ENCODE assay signal across 10 cellular contexts in the genomic region with DNA sequence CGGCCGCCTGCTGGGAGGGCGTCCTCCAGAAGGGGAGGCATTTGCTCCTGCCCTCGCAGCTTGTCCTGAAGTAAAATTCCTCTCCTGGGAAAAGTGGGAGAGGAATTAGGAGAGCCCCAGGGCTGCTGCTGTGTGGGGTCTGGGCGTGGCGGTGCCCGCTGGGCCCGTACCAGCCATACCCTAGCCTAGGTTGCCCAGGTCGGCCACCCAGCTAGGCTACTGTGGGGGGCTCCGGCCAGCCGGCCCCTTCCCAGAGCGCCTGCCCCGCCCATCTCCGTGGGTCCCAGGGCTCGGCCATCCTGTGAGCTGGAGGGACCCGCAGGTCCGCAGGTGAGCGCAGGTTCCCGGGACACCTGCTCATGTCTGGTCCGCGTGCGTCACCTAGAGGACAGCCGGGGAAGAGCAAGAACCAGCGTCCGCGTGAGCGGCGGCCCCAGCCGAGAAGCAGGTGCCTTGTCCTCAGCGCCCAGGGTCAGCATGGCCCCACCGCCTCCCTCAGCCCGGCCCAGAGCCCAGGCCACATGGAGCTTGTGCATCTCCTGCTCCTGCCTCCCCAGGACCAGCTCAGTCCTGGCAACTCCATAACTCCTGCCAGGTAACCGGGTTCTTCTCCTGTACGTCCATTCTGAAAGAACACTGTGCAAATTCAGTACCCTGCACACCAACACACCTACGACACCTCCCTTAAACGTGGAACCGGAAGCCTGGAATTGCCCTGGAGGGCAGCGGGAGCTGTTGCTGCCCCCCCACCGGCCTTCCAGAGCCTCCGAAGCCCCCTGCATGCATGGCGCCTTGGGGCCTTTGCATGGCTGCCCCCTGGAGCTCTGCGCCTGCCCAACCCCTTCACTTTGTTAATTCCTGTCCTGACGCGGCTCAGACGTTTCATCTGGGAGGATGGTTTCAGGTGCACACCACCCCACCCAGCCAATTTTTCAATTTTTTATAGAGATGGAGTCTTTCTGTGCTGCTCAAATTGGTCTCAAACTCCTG. TPM values are rescaled to one million over a fixed set of nuclear protein-coding genes. Genes with fewer than 3 reads are reported as not detected.
DNase-seq lines count a peak whose midpoint lies in the region; ATAC-seq and TF ChIP-seq lines count a peak whose summit lies in the region.
"Had no signal": no experiment of that assay in that cellular context is flagged by ENCODE, and none has a peak within 500 bp of the region (broad histone marks: within the 10 kb centered on the region; RNA-seq: fewer than 3 reads in every experiment).

No MANE protein-coding gene starts in this region.

- TF ChIP-seq CTCF in BJ (IDR thresholded peaks at IDR 0.05; ENCODE audit: insufficient read depth, low read depth, low read length) (peak; percentile 36), cardiac fibroblast (IDR thresholded peaks at IDR 0.05; ENCODE audit: low read depth, low read length) (peak; percentile 9), lower lobe of right lung (IDR thresholded peaks at IDR 0.05) (peak; percentile 24), lower leg skin (IDR thresholded peaks at IDR 0.05) (no peak)

- peaks cover 6% of the 10 kb centered on the region for H3K4me1 ChIP-seq in lower lobe of right lung

- TF ChIP-seq RAD21 in Ishikawa (IDR thresholded peaks at IDR 0.05; ENCODE audit: low read depth): peak; percentile 90

- H3K9me3 ChIP-seq in lower lobe of right lung: no peaks in the 10 kb centered on the region

- H3K27ac ChIP-seq in lower lobe of right lung: no peak overlapping the region

- no peak for TF ChIP-seq EP300 in Ishikawa (IDR thresholded peaks at IDR 0.05; ENCODE audit: borderline replicate concordance)

- DNase-seq in BJ (ENCODE audit: low read depth) (no peak), cardiac fibroblast (ENCODE audit: low read depth in 2 of 2) (no peak), lower lobe of right lung (peak; percentile 52), lower leg skin (ENCODE audit: low spot score in 2 of 2) (no peak), NCI-H2171 (lab: John Stamatoyannopoulos, UW) (no peak)
- DNase-seq in central memory CD4-positive, alpha-beta T cell: no peak
- DNase-seq: nucleus accumbens, OCI-M1 had no signal

- WGBS in lower leg skin, 2 donors: 76 to 79% methylated on average over 22 to 45 of the region's 45 CpGs

- intact Hi-C loops in lower lobe of right lung (cut with DNase I): no loop called here
- intact Hi-C loops in lower leg skin (cut with DNase I; ENCODE audit: low total_unique reads): no loop called here

- TF ChIP-seq POLR2A in lower leg skin (IDR thresholded peaks at IDR 0.05): no peak

- CTCF ChIA-PET in BJ (lab: Yijun Ruan, JAX): interaction anchor here (1.8 kb wide), 1 partner anchor 204 kb away, joined by 4 read pairs; no protein-coding TSS in a partner anchor

- no peaks in the 10 kb centered on the region for H3K27me3 ChIP-seq in BJ (ENCODE audit: control insufficient read depth, insufficient read depth, low read length)
- H3K27me3 ChIP-seq in lower lobe of right lung (ENCODE audit: low read depth): no peaks in the 10 kb centered on the region

- no peaks in the 10 kb centered on the region for H3K36me3 ChIP-seq in BJ (ENCODE audit: control insufficient read depth, insufficient read depth, low read length)
- H3K36me3 ChIP-seq in lower lobe of right lung: no peaks in the 10 kb centered on the region

- no peak overlapping the region for H3K4me3 ChIP-seq in BJ (ENCODE audit: low read depth, low read length)
- H3K4me3 ChIP-seq in cardiac fibroblast (replicated peaks in 1 of 2; ENCODE audit: low read depth in 2 of 2, low read length in 2 of 2): no peak overlapping the region
- no peak overlapping the region for H3K4me3 ChIP-seq in lower lobe of right lung
- no peak overlapping the region for H3K4me3 ChIP-seq in lower leg skin (ENCODE audit: low read depth, poor library complexity, severe bottlenecking)

- peak; percentile 2 to 22 for ATAC-seq in lower lobe of right lung
- no peak for ATAC-seq in HG03460 (IDR thresholded peaks at IDR 0.05; ENCODE audit: unreplicated experiment)

- POLR2A ChIA-PET in BJ (lab: Charles Lee): no interaction called here

TF ChIP-seq in Ishikawa, 13 proteins besides CTCF, POLR2A, EP300 and RAD21:
- TF ChIP-seq MAX (IDR thresholded peaks at IDR 0.05): 0 out of 2 replicates have a peak, but pooled peaks have one; percentile 15
- TF ChIP-seq, protein P1, sequence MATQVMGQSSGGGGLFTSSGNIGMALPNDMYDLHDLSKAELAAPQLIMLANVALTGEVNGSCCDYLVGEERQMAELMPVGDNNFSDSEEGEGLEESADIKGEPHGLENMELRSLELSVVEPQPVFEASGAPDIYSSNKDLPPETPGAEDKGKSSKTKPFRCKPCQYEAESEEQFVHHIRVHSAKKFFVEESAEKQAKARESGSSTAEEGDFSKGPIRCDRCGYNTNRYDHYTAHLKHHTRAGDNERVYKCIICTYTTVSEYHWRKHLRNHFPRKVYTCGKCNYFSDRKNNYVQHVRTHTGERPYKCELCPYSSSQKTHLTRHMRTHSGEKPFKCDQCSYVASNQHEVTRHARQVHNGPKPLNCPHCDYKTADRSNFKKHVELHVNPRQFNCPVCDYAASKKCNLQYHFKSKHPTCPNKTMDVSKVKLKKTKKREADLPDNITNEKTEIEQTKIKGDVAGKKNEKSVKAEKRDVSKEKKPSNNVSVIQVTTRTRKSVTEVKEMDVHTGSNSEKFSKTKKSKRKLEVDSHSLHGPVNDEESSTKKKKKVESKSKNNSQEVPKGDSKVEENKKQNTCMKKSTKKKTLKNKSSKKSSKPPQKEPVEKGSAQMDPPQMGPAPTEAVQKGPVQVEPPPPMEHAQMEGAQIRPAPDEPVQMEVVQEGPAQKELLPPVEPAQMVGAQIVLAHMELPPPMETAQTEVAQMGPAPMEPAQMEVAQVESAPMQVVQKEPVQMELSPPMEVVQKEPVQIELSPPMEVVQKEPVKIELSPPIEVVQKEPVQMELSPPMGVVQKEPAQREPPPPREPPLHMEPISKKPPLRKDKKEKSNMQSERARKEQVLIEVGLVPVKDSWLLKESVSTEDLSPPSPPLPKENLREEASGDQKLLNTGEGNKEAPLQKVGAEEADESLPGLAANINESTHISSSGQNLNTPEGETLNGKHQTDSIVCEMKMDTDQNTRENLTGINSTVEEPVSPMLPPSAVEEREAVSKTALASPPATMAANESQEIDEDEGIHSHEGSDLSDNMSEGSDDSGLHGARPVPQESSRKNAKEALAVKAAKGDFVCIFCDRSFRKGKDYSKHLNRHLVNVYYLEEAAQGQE (IDR thresholded peaks at IDR 0.05; ENCODE audit: low read depth): no peak

RNA-seq across cellular contexts. Expression of gene FOXL3, which starts 22.8 kb away (rescaled TPM):
- polyA plus RNA-seq in BJ (2011; rRNA removed): not detected in 2 replicates
- polyA minus RNA-seq in BJ (2011; rRNA and poly(A)+ RNA removed): not detected in 2 replicates
- total RNA-seq in lower lobe of right lung: not detected
- total RNA-seq in lower leg skin: not detected

Comparison
In these comparisons a context has a peak if more than half of its experiments do, and no peak if none do; other contexts are left out.
1. CTCF ChIP-seq: peak in BJ (single experiment), cardiac fibroblast (single experiment) and lower lobe of right lung (single experiment); none in lower leg skin (0 of 3).